In the genomic region with DNA sequence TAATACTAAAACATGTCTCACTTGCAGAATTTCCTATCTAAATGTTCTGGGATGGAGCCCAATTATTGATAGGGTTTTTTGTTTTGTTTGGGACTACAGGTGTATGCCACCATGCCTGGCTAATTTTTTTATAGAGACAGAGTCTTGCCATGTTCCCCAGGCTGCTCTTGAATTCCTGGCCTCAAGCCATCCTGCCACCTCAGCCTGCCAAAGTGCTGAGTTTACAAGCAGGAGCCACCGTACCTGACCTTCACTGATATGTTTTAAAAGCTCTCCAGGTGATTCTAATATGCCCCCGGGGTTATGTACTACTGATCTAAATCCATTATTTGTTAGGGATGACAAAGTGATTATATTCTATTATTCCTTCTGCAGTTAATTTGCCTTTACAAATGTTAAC, we compare ENCODE assay signal across 10 cellular contexts. TPM values are rescaled to one million over a fixed set of nuclear protein-coding genes. Genes with fewer than 3 reads are reported as not detected.
DNase-seq lines count a peak whose midpoint lies in the region; ATAC-seq and TF ChIP-seq lines count a peak whose summit lies in the region.
"Had no signal": no experiment of that assay in that cellular context is flagged by ENCODE, and none has a peak within 500 bp of the region (broad histone marks: within the 10 kb centered on the region; RNA-seq: fewer than 3 reads in every experiment).

No MANE protein-coding gene starts in this region.

- intact Hi-C loops in psoas muscle (cut with DNase I) = loop anchor here in 1 of 2 donors (5.0 kb wide), 1 partner anchor 57 kb away; no protein-coding TSS in a partner anchor

- H3K9me3 ChIP-seq in endocrine pancreas (ENCODE audit: control insufficient read depth, low read length) (no peaks in the 10 kb centered on the region), psoas muscle (no peaks in the 10 kb centered on the region)

- no peaks in the 10 kb centered on the region for H3K27me3 ChIP-seq in endocrine pancreas (ENCODE audit: control insufficient read depth, insufficient read depth, low read length)
- no peaks in the 10 kb centered on the region for H3K27me3 ChIP-seq in psoas muscle (ENCODE audit: insufficient read depth in 3 of 3, low read length in 2 of 3)

- no peak for TF ChIP-seq CTCF in psoas muscle (IDR thresholded peaks at IDR 0.05)

- H3K36me3 ChIP-seq in endocrine pancreas (ENCODE audit: control insufficient read depth, insufficient read depth, low read length) (no peaks in the 10 kb centered on the region), psoas muscle (ENCODE audit: insufficient read depth in 1 of 2, low read depth in 1 of 2) (peaks cover 4 to 6% of the 10 kb centered on the region in 2 donors)

- ATAC-seq in psoas muscle = no peak
- ATAC-seq in HG02763 (IDR thresholded peaks at IDR 0.05; ENCODE audit: unreplicated experiment) = no peak
- ATAC-seq in stimulated activated naive CD8-positive, alpha-beta T cell treated with anti-CD3 and anti-CD28 coated beads, Interleukin-15, Interleukin-2, amounts not matched to agents 100 U/mL and 50 U/mL, for 24 hours = no peak
- no peak for ATAC-seq in HG03039 (IDR thresholded peaks at IDR 0.05; ENCODE audit: unreplicated experiment)

- H3K4me3 ChIP-seq in endocrine pancreas (ENCODE audit: control insufficient read depth, insufficient read depth, low read length) = peak overlapping the region; percentile 90
- H3K4me3 ChIP-seq in psoas muscle = no peak overlapping the region

- DNase-seq in NCI-H2196 (lab: John Stamatoyannopoulos, UW; ENCODE audit: unreplicated experiment) (peak; percentile 50), NCI-H2196 treated with DMSO at 0.1 percent for 48 hours (lab: John Stamatoyannopoulos, UW; ENCODE audit: unreplicated experiment) (no peak), NCI-H2029 (lab: John Stamatoyannopoulos, UW) (peak; percentile 28), psoas muscle (no peak)
- DNase-seq in stimulated activated naive CD8-positive, alpha-beta T cell treated with anti-CD3 and anti-CD28 coated beads, Interleukin-15, Interleukin-2, amounts not matched to agents 100 U/mL and 50 U/mL, for 24 hours = no peak
- DNase-seq: islet precursor cell; NK-92 treated with Interleukin-12 subunit alpha and Interleukin-12 subunit beta, amount 100 ng/mL, for 24 hours had no signal

- 15 to 24% (median 20%) methylated on average over 2 of the region's 2 CpGs for WGBS in psoas muscle, 3 donors

- no peak overlapping the region for H3K9ac ChIP-seq in endocrine pancreas (ENCODE audit: control insufficient read depth, insufficient read depth, low read length)

- peaks cover 35% of the 10 kb centered on the region for H3K4me1 ChIP-seq in endocrine pancreas (ENCODE audit: control insufficient read depth, insufficient read depth, low read length)
- peaks cover 29% of the 10 kb centered on the region for H3K4me1 ChIP-seq in psoas muscle

- peak overlapping the region; percentile 97 for H3K27ac ChIP-seq in psoas muscle

RNA-seq across cellular contexts. Expression of a gene that starts 2.2 kb away (rescaled TPM):
- total RNA-seq in psoas muscle = 1 to 10 TPM; 2.8 to 5.4 (median 3.8) TPM
- 1 to 10 TPM; 1.6 to 4.2 (median 1.7) TPM for polyA plus RNA-seq in psoas muscle

Comparison
In these comparisons a context has a peak if more than half of its experiments do, and no peak if none do; other contexts are left out.
1. DNase-seq: peak in NCI-H2196 (single experiment) and NCI-H2029 (single experiment); none in NCI-H2196 treated with DMSO at 0.1 percent for 48 hours (single experiment), psoas muscle (0 of 2) and stimulated activated naive CD8-positive, alpha-beta T cell treated with anti-CD3 and anti-CD28 coated beads, Interleukin-15, Interleukin-2, amounts not matched to agents 100 U/mL and 50 U/mL, for 24 hours (single experiment).